17 cellular contexts compared by ENCODE assay signal in the genomic region with DNA sequence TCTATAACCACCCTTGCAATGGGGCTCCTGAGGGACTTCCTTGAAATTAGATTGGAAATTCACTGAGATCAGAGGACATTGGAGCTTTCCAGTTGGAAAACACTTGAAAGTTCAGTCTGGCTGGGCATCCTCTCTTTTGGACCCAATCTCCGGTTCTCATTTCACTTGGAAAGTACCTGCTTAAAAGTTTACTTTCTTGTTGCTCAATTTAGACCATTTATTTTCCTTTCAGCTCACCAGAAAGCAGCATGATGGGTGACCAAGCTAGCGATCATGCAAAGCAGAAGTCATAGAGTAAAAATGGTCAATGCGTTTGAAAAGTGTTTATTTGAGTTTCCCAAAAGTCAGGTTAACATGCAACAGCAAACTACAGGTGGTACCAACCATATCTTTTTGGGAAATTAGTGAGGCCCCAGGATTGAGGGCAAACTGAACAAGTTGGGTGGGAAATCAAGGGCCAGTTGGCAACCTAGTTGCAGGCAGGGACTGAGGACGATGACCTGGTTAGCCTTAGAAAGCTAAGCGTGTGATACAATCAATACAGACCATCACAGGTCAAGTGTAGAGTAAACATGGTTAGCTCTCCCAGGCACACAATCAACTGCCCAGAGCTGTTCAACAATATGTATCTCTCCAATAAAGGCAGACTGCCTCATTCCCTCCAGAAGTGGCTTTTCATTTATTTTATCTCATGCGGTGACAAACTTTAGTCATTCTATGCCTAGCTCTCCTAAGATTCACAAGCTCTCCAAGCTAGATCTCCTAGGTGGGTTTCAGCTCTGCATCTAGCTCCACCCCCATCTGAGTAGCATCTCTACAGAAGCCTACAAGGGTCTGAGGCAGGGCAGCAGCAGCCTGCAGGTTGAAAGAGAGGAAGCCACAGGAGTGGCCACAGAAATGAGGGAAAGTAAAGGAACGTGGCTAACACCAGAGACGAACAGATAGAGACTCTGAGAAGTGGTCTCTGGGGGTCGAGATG.
DNase-seq lines count a peak whose midpoint lies in the region; FAIRE-seq lines count a peak whose summit lies in the region.
"Had no signal": no experiment of that assay in that cellular context is flagged by ENCODE, and none has a peak within 500 bp of the region (broad histone marks: within the 10 kb centered on the region; RNA-seq: fewer than 3 reads in every experiment).

No MANE protein-coding gene starts in this region.

- peaks cover 61% of the 10 kb centered on the region for H3K4me1 Mint-ChIP-seq in activated naive CD8-positive, alpha-beta T cell treated with anti-CD3 and anti-CD28 coated beads for 36 hours

- no peak overlapping the region for H4K91ac ChIP-seq in mesenchymal stem cell (ENCODE audit: low read length)

- 70% methylated on average over 9 of the region's 9 CpGs for WGBS in mesenchymal stem cell

- peak overlapping the region in 1 of 2 experiments; percentile 45 for H3K18ac ChIP-seq in mesenchymal stem cell (ENCODE audit: low read depth in 1 of 2, low read length in 2 of 2)

- H3K23ac ChIP-seq in mesenchymal stem cell (ENCODE audit: low read length in 2 of 2), result no peak overlapping the region

- H3K27ac Mint-ChIP-seq in activated naive CD8-positive, alpha-beta T cell treated with anti-CD3 and anti-CD28 coated beads for 36 hours, result peak overlapping the region; percentile 32

- no peaks in the 10 kb centered on the region for H3K9me3 ChIP-seq in mesenchymal stem cell (ENCODE audit: control insufficient read depth, low read length)
- H3K9me3 ChIP-seq: adrenal gland had no signal

- H3K27ac ChIP-seq in mesenchymal stem cell (ENCODE audit: low read length, poor library complexity, severe bottlenecking), result no peak overlapping the region
- H3K27ac ChIP-seq: adrenal gland had no signal

- no peak overlapping the region for H2AFZ ChIP-seq in mesenchymal stem cell (ENCODE audit: low read depth, low read length)

- no peak overlapping the region for H3K14ac ChIP-seq in mesenchymal stem cell (ENCODE audit: low read length in 2 of 2)

- H2AK5ac ChIP-seq in mesenchymal stem cell (ENCODE audit: low read length, severe bottlenecking), result peak overlapping the region; percentile 92

- peaks cover 16% of the 10 kb centered on the region for H3K79me1 ChIP-seq in mesenchymal stem cell (replicated peaks; ENCODE audit: low read length, poor library complexity, severe bottlenecking)

- DNase-seq in GM19239 (ENCODE audit: insufficient read length, low spot score) (no peak), mesenchymal stem cell (peak; percentile 54), NCI-H1417 (lab: John Stamatoyannopoulos, UW) (no peak), NCI-H345 (lab: John Stamatoyannopoulos, UW) (no peak), NCI-H2081 (lab: John Stamatoyannopoulos, UW) (no peak)
- no peak for DNase-seq in activated naive CD8-positive, alpha-beta T cell treated with anti-CD3 and anti-CD28 coated beads for 36 hours
- DNase-seq: adrenal gland, AML-193, hypothalamus, KG1, kidney glomerular epithelial cell, NCI-H1417 treated with DMSO at 0.1 percent for 48 hours, NCI-H446 treated with DMSO at 0.1 percent for 48 hours, PC-3, right cardiac atrium had no signal

- no peak overlapping the region for H3K4me2 ChIP-seq in mesenchymal stem cell (ENCODE audit: low read length, poor library complexity, severe bottlenecking)

- H2BK12ac ChIP-seq in mesenchymal stem cell (ENCODE audit: low read length in 2 of 2), result peak overlapping the region in 1 of 2 experiments; percentile 70

- H2BK5ac ChIP-seq in mesenchymal stem cell (ENCODE audit: low read depth, low read length, poor library complexity, severe bottlenecking), result no peak overlapping the region

- peaks cover 13% of the 10 kb centered on the region for H3K4me1 ChIP-seq in mesenchymal stem cell (ENCODE audit: control insufficient read depth, insufficient read depth, low read depth, low read length)

- H3K9me3 Mint-ChIP-seq in activated naive CD8-positive, alpha-beta T cell treated with anti-CD3 and anti-CD28 coated beads for 36 hours, result no peaks in the 10 kb centered on the region
- H3K9me3 Mint-ChIP-seq: central memory CD8-positive, alpha-beta T cell had no signal

- FAIRE-seq in GM19239 (lab: Jason Lieb, UNC), result peak; percentile 71

- no peak overlapping the region for H2BK120ac ChIP-seq in mesenchymal stem cell (ENCODE audit: low read depth, low read length)

- H3K36me3 Mint-ChIP-seq in activated naive CD8-positive, alpha-beta T cell treated with anti-CD3 and anti-CD28 coated beads for 36 hours, result peaks cover 9% of the 10 kb centered on the region

- H3K4me3 ChIP-seq in GM08714 (ENCODE audit: low read length) (peak overlapping the region; percentile 8; the same call in 1 of the 2 replicates), mesenchymal stem cell (ENCODE audit: insufficient read depth in 1 of 2, low read depth in 1 of 2, low read length in 2 of 2) (no peak overlapping the region)
- H3K4me3 ChIP-seq: adrenal gland had no signal

- H3K4me3 Mint-ChIP-seq in activated naive CD8-positive, alpha-beta T cell treated with anti-CD3 and anti-CD28 coated beads for 36 hours, result no peak overlapping the region
- H3K4me3 Mint-ChIP-seq: central memory CD8-positive, alpha-beta T cell had no signal

- no peaks in the 10 kb centered on the region for H3K36me3 ChIP-seq in mesenchymal stem cell (ENCODE audit: control insufficient read depth in 1 of 2, insufficient read depth in 2 of 2, low read depth in 1 of 2, low read length in 2 of 2)
- H3K36me3 ChIP-seq: adrenal gland had no signal

- peak overlapping the region; percentile 24 for H3K9ac ChIP-seq in mesenchymal stem cell (ENCODE audit: low read length)

- no peak overlapping the region for H2BK15ac ChIP-seq in mesenchymal stem cell (ENCODE audit: low read depth, poor library complexity, severe bottlenecking)

- no peak overlapping the region for H4K8ac ChIP-seq in mesenchymal stem cell (ENCODE audit: low read length)

- H3K27me3 Mint-ChIP-seq in activated naive CD8-positive, alpha-beta T cell treated with anti-CD3 and anti-CD28 coated beads for 36 hours, result peaks cover 34% of the 10 kb centered on the region
- H3K27me3 Mint-ChIP-seq: central memory CD8-positive, alpha-beta T cell had no signal

- no peaks in the 10 kb centered on the region for H3K27me3 ChIP-seq in mesenchymal stem cell (ENCODE audit: control insufficient read depth in 1 of 2, insufficient read depth in 1 of 2, low read length in 2 of 2)
- H3K27me3 ChIP-seq: adrenal gland had no signal

- H3K4ac ChIP-seq in mesenchymal stem cell (ENCODE audit: low read depth in 1 of 2, low read length in 2 of 2), result no peak overlapping the region
